In the genomic region with DNA sequence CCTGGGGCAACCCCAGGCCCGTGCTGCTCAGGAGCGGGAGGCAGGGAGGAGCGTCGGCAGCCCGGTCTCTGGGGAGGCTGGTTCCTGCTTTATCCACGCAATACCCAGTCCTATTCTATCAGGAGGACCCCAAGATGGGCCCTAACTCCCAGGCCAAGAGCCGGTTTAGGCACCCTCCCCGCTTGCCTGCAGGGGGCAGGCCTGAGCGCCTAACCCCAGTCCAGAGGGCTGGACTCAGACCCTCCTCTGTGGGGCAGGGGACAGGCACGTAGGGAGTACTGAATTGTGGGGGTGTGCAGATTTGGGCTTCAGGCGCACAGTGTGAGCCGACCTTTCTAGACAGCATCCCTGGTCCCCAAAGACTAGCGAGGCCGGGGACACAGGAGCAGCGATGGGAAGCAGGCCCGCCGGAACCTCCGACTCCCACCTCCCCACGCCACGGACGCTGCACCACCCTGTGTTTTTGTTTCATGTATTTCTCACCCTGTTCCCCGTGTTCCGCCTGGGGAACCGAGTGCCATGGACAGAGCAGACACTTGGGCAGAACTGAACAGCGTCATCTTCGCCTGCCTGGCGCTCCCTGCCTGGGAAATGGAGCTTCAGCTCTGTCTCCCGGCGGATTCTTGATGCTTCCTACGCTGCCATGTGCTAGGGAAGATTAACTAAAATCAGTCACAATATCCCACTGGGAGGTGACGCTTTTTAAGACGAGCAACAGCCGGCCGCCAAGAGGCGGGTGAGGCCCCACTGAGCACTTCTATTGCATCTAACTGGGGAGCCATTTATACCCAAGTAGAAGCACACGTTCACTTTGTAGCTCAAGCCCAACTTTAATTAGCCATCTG, we compare ENCODE assay signal across 8 cellular contexts. TPM values are rescaled to one million over a fixed set of nuclear protein-coding genes. Genes with fewer than 3 reads are reported as not detected.
DNase-seq lines count a peak whose midpoint lies in the region; ATAC-seq and TF ChIP-seq lines count a peak whose summit lies in the region.

No MANE protein-coding gene starts in this region.

- intact Hi-C loops in activated CD4-positive, alpha-beta T cell treated with anti-CD3 and anti-CD28 coated beads, Interleukin-2, amount 10 ng/mL, durations not matched to agents 24 days and 14 days (cut with micrococcal nuclease) = no loop called here

- no peaks in the 10 kb centered on the region for H3K27me3 Mint-ChIP-seq in activated CD4-positive, alpha-beta T cell treated with anti-CD3 and anti-CD28 coated beads, Interleukin-2, amount 10 ng/mL, durations not matched to agents 24 days and 14 days
- no peaks in the 10 kb centered on the region for H3K27me3 Mint-ChIP-seq in activated CD4-positive, alpha-beta T cell treated with anti-CD3 and anti-CD28 coated beads, Interleukin-2, amount 10 ng/mL, durations not matched to agents 7 days and 5 days

- CTCF ChIA-PET in activated CD4-positive, alpha-beta T cell treated with anti-CD3 and anti-CD28 coated beads, Interleukin-2, amount 10 ng/mL, durations not matched to agents 7 days and 5 days (lab: Charles Lee) = interaction anchor here (0.7 to 1.4 kb wide), 2 partner anchors 15 to 111 kb away, joined by 3 read pairs; partner anchors contain the start of gene MAD1L1

- POLR2A ChIA-PET in activated CD4-positive, alpha-beta T cell treated with anti-CD3 and anti-CD28 coated beads, Interleukin-2, amount 10 ng/mL, durations not matched to agents 7 days and 5 days (lab: Charles Lee) = no interaction called here

- ATAC-seq in GM19452 (IDR thresholded peaks at IDR 0.05; ENCODE audit: unreplicated experiment) (no peak), HG03439 (IDR thresholded peaks at IDR 0.05; ENCODE audit: unreplicated experiment) (no peak), HG03045 (IDR thresholded peaks at IDR 0.05; ENCODE audit: unreplicated experiment) (no peak)

- H3K9me3 Mint-ChIP-seq in activated CD4-positive, alpha-beta T cell treated with anti-CD3 and anti-CD28 coated beads, Interleukin-2, amount 10 ng/mL, durations not matched to agents 24 days and 14 days = no peaks in the 10 kb centered on the region
- no peaks in the 10 kb centered on the region for H3K9me3 Mint-ChIP-seq in activated CD4-positive, alpha-beta T cell treated with anti-CD3 and anti-CD28 coated beads, Interleukin-2, amount 10 ng/mL, durations not matched to agents 7 days and 5 days

- peaks cover 26% of the 10 kb centered on the region for H3K4me1 Mint-ChIP-seq in activated CD4-positive, alpha-beta T cell treated with anti-CD3 and anti-CD28 coated beads, Interleukin-2, amount 10 ng/mL, durations not matched to agents 24 days and 14 days
- peaks cover 41% of the 10 kb centered on the region for H3K4me1 Mint-ChIP-seq in activated CD4-positive, alpha-beta T cell treated with anti-CD3 and anti-CD28 coated beads, Interleukin-2, amount 10 ng/mL, durations not matched to agents 7 days and 5 days

- H3K36me3 Mint-ChIP-seq in activated CD4-positive, alpha-beta T cell treated with anti-CD3 and anti-CD28 coated beads, Interleukin-2, amount 10 ng/mL, durations not matched to agents 24 days and 14 days (ENCODE audit: low read depth) = peaks cover 15% of the 10 kb centered on the region
- H3K36me3 Mint-ChIP-seq in activated CD4-positive, alpha-beta T cell treated with anti-CD3 and anti-CD28 coated beads, Interleukin-2, amount 10 ng/mL, durations not matched to agents 7 days and 5 days (ENCODE audit: low read depth) = peaks cover 21% of the 10 kb centered on the region

- peak; percentile 77 for TF ChIP-seq CTCF in fibroblast of the aortic adventitia (IDR thresholded peaks at IDR 0.05; ENCODE audit: insufficient read depth, low read length)

- peak; percentile 77 for DNase-seq in activated CD4-positive, alpha-beta T cell treated with anti-CD3 and anti-CD28 coated beads, Interleukin-2, amount 10 ng/mL, durations not matched to agents 24 days and 14 days
- no peak for DNase-seq in activated CD4-positive, alpha-beta T cell treated with anti-CD3 and anti-CD28 coated beads, Interleukin-2, amount 10 ng/mL, durations not matched to agents 7 days and 5 days
- DNase-seq in UCSD-AML1 (lab: John Stamatoyannopoulos, UW; ENCODE audit: unreplicated experiment) (peak; percentile 20), fibroblast of the aortic adventitia (ENCODE audit: low read depth) (peak; percentile 15)
- peak; percentile 27 for DNase-seq in stimulated activated CD4-positive, alpha-beta T cell treated with anti-CD3 and anti-CD28 coated beads, Interleukin-4, amount 100 ng/mL, for 24 hours

- no peak overlapping the region for H3K4me3 Mint-ChIP-seq in activated CD4-positive, alpha-beta T cell treated with anti-CD3 and anti-CD28 coated beads, Interleukin-2, amount 10 ng/mL, durations not matched to agents 24 days and 14 days
- no peak overlapping the region for H3K4me3 Mint-ChIP-seq in activated CD4-positive, alpha-beta T cell treated with anti-CD3 and anti-CD28 coated beads, Interleukin-2, amount 10 ng/mL, durations not matched to agents 7 days and 5 days

- H3K4me3 ChIP-seq in fibroblast of the aortic adventitia (ENCODE audit: low read depth, low read length) = no peak overlapping the region

- no peak overlapping the region for H3K27ac Mint-ChIP-seq in activated CD4-positive, alpha-beta T cell treated with anti-CD3 and anti-CD28 coated beads, Interleukin-2, amount 10 ng/mL, durations not matched to agents 24 days and 14 days
- no peak overlapping the region for H3K27ac Mint-ChIP-seq in activated CD4-positive, alpha-beta T cell treated with anti-CD3 and anti-CD28 coated beads, Interleukin-2, amount 10 ng/mL, durations not matched to agents 7 days and 5 days

RNA-seq across cellular contexts. Expression of gene NUDT1, which starts 5.3 kb away (rescaled TPM):
- total RNA-seq in activated CD4-positive, alpha-beta T cell treated with anti-CD3 and anti-CD28 coated beads, Interleukin-2, amount 10 ng/mL, durations not matched to agents 24 days and 14 days = 69.9 and 81.6 TPM in 2 replicates
- total RNA-seq in activated CD4-positive, alpha-beta T cell treated with anti-CD3 and anti-CD28 coated beads, Interleukin-2, amount 10 ng/mL, durations not matched to agents 7 days and 5 days = 100 to 1,000 TPM in 1 of 2 experiments, 10 to 100 TPM in 1; 77.4 to 104 TPM
- 8.3 and 16.3 TPM in 2 replicates for total RNA-seq in fibroblast of the aortic adventitia (ENCODE audit: low replicate concordance)

RNA-seq across cellular contexts. Expression of gene MRM2, which starts 5.4 kb away (rescaled TPM):
- 47.2 and 47.9 TPM in 2 replicates for total RNA-seq in activated CD4-positive, alpha-beta T cell treated with anti-CD3 and anti-CD28 coated beads, Interleukin-2, amount 10 ng/mL, durations not matched to agents 24 days and 14 days
- total RNA-seq in activated CD4-positive, alpha-beta T cell treated with anti-CD3 and anti-CD28 coated beads, Interleukin-2, amount 10 ng/mL, durations not matched to agents 7 days and 5 days = 10 to 100 TPM; 28.6 to 28.8 TPM
- 17.7 and 20.7 TPM in 2 replicates for total RNA-seq in fibroblast of the aortic adventitia (ENCODE audit: low replicate concordance)

RNA-seq across cellular contexts. Expression of gene MAD1L1, which starts 14.6 kb away (rescaled TPM):
- 48.3 and 54.0 TPM in 2 replicates for total RNA-seq in activated CD4-positive, alpha-beta T cell treated with anti-CD3 and anti-CD28 coated beads, Interleukin-2, amount 10 ng/mL, durations not matched to agents 24 days and 14 days
- 100 to 1,000 TPM; 125 to 127 TPM for total RNA-seq in activated CD4-positive, alpha-beta T cell treated with anti-CD3 and anti-CD28 coated beads, Interleukin-2, amount 10 ng/mL, durations not matched to agents 7 days and 5 days
- total RNA-seq in fibroblast of the aortic adventitia (ENCODE audit: low replicate concordance) = 22.9 and 133 TPM in 2 replicates
